ENCODE assay signal across 27 cellular contexts in the genomic region with DNA sequence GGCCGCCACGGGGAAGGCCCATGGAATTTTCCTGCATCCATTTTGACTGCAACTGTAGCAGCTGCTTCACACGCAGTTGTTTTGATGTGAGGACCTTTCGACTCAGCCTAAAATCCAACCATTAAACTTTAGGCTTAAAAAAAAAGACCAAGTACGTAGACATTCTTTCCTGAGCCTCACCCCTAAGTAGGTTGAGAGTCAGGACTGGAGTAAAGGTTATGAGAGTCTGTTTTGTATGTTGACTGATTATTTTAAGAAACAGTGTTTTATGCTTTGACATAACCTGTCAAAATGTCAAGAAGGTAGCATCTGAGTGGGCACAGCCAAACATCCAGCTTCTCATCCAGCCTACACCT. TPM values are rescaled to one million over a fixed set of nuclear protein-coding genes. Genes with fewer than 3 reads are reported as not detected.
"Had no signal": no experiment of that assay in that cellular context is flagged by ENCODE, and none has a peak within 500 bp of the region (broad histone marks: within the 10 kb centered on the region; RNA-seq: fewer than 3 reads in every experiment).

No MANE protein-coding gene starts in this region.

- H3K36me3 ChIP-seq: colonic mucosa, esophagus muscularis mucosa, gastroesophageal sphincter, stomach, suprapubic skin, transverse colon, uterus had no signal

- H3K9me3 Mint-ChIP-seq: activated naive CD8-positive, alpha-beta T cell treated with anti-CD3 and anti-CD28 coated beads for 36 hours; effector memory CD8-positive, alpha-beta T cell; memory B cell; nephron; stimulated activated memory B cell treated with anti-CD40 and anti-IgM and Interleukin-4, amounts not matched to agents 10 μg/mL and 1 μg/mL and 100 μg/mL, for 72 hours had no signal

- H3K4me1 ChIP-seq: colonic mucosa, esophagus muscularis mucosa, gastroesophageal sphincter, stomach, suprapubic skin, uterus had no signal

- H3K9me3 ChIP-seq: colonic mucosa, esophagus muscularis mucosa, gastroesophageal sphincter, stomach, suprapubic skin, uterus had no signal

- H3K27me3 ChIP-seq: colonic mucosa, dorsolateral prefrontal cortex, esophagus muscularis mucosa, gastroesophageal sphincter, stomach, suprapubic skin, transverse colon, uterus had no signal

- DNase-seq: activated CD4-positive, alpha-beta memory T cell treated with anti-CD3 and anti-CD28 coated beads for 36 hours; activated CD4-positive, alpha-beta T cell treated with anti-CD3 and anti-CD28 coated beads for 4 hours; activated CD4-positive, CD25-positive, alpha-beta regulatory T cell; activated naive CD4-positive, alpha-beta T cell treated with Interleukin-2 at 50 U/mL for 16 hours; activated naive CD8-positive, alpha-beta T cell treated with anti-CD3 and anti-CD28 coated beads for 36 hours; activated T-cell treated with anti-CD3 and anti-CD28 coated beads, Interleukin-2, amount 50 U/mL, for 48 hours; colonic mucosa; dorsolateral prefrontal cortex; effector memory CD8-positive, alpha-beta T cell; head of caudate nucleus; occipital lobe; small intestine; stimulated activated CD4-positive, alpha-beta T cell treated with anti-CD3 and anti-CD28 coated beads, Interleukin-2, amount 100 ng/mL, for 24 hours; stomach; T1000; transverse colon; uterus had no signal

- H3K27ac ChIP-seq: colonic mucosa, dorsolateral prefrontal cortex, esophagus muscularis mucosa, gastroesophageal sphincter, stomach, suprapubic skin, transverse colon, uterus had no signal

- FAIRE-seq: astrocyte, bronchial epithelial cell, islet of Langerhans, small intestine had no signal

- H3K4me3 ChIP-seq: colonic mucosa, dorsolateral prefrontal cortex, esophagus muscularis mucosa, gastroesophageal sphincter, stomach, suprapubic skin, transverse colon, uterus had no signal

- H3K4me3 Mint-ChIP-seq: activated CD4-positive, alpha-beta memory T cell treated with anti-CD3 and anti-CD28 coated beads for 36 hours; activated naive CD8-positive, alpha-beta T cell treated with anti-CD3 and anti-CD28 coated beads for 36 hours; effector memory CD8-positive, alpha-beta T cell; memory B cell; nephron; stimulated activated memory B cell treated with anti-CD40 and anti-IgM and Interleukin-4, amounts not matched to agents 10 μg/mL and 1 μg/mL and 100 μg/mL, for 72 hours had no signal

- H3K27me3 Mint-ChIP-seq: activated CD4-positive, alpha-beta memory T cell treated with anti-CD3 and anti-CD28 coated beads for 36 hours; effector memory CD8-positive, alpha-beta T cell had no signal

- H3K27ac Mint-ChIP-seq: activated CD4-positive, alpha-beta memory T cell treated with anti-CD3 and anti-CD28 coated beads for 36 hours; activated naive CD8-positive, alpha-beta T cell treated with anti-CD3 and anti-CD28 coated beads for 36 hours; memory B cell; nephron; stimulated activated memory B cell treated with anti-CD40 and anti-IgM and Interleukin-4, amounts not matched to agents 10 μg/mL and 1 μg/mL and 100 μg/mL, for 72 hours had no signal

- H3K4me1 Mint-ChIP-seq: activated naive CD8-positive, alpha-beta T cell treated with anti-CD3 and anti-CD28 coated beads for 36 hours; memory B cell; stimulated activated memory B cell treated with anti-CD40 and anti-IgM and Interleukin-4, amounts not matched to agents 10 μg/mL and 1 μg/mL and 100 μg/mL, for 72 hours had no signal

- ATAC-seq: effector memory CD8-positive, alpha-beta T cell; gastroesophageal sphincter; sciatic nerve had no signal

- H3K36me3 Mint-ChIP-seq: activated CD4-positive, alpha-beta memory T cell treated with anti-CD3 and anti-CD28 coated beads for 36 hours; activated naive CD8-positive, alpha-beta T cell treated with anti-CD3 and anti-CD28 coated beads for 36 hours; memory B cell; stimulated activated memory B cell treated with anti-CD40 and anti-IgM and Interleukin-4, amounts not matched to agents 10 μg/mL and 1 μg/mL and 100 μg/mL, for 72 hours had no signal

RNA-seq across cellular contexts. Expression of a gene that starts 45.7 kb away (rescaled TPM):
- total RNA-seq: activated naive CD8-positive, alpha-beta T cell treated with anti-CD3 and anti-CD28 coated beads for 36 hours had no signal
